In the genomic region with DNA sequence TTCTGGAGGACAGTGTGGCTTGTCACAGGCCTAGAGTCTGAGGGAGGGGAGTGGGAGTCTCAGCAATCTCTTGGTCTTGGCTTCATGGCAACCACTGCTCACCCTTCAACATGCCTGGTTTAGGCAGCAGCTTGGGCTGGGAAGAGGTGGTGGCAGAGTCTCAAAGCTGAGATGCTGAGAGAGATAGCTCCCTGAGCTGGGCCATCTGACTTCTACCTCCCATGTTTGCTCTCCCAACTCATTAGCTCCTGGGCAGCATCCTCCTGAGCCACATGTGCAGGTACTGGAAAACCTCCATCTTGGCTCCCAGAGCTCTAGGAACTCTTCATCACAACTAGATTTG, we compare ENCODE assay signal across 13 cellular contexts.
A peak's percentile ranks its signal among the peaks of the same experiment; 100 is the strongest.
DNase-seq lines count a peak whose midpoint lies in the region; ATAC-seq and TF ChIP-seq lines count a peak whose summit lies in the region.
"Had no signal": no experiment of that assay in that cellular context is flagged by ENCODE, and none has a peak within 500 bp of the region (broad histone marks: within the 10 kb centered on the region; RNA-seq: fewer than 3 reads in every experiment).

No MANE protein-coding gene starts in this region.

- no peaks in the 10 kb centered on the region for H3K27me3 Mint-ChIP-seq in central memory CD8-positive, alpha-beta T cell
- H3K27me3 Mint-ChIP-seq in nephron progenitor cell (ENCODE audit: low read depth, poor library complexity) = peaks cover 3% of the 10 kb centered on the region

- H3K27ac ChIP-seq in 22Rv1 (peak overlapping the region; percentile 33), KOPT-K1 (ENCODE audit: low read depth, low read length, poor library complexity, severe bottlenecking) (peak overlapping the region; percentile 77)
- H3K27ac ChIP-seq: BLaER1 treated with 17β-estradiol and CSF1 and Interleukin-3, amounts not matched to agents 10 nM and 100 nM had no signal

- H3K4me3 Mint-ChIP-seq in central memory CD8-positive, alpha-beta T cell = peak overlapping the region; percentile 46
- no peak overlapping the region for H3K4me3 Mint-ChIP-seq in nephron progenitor cell

- H3K36me3 Mint-ChIP-seq in central memory CD8-positive, alpha-beta T cell (ENCODE audit: insufficient read depth) = peaks cover 61% of the 10 kb centered on the region
- peaks cover 13% of the 10 kb centered on the region for H3K36me3 Mint-ChIP-seq in nephron progenitor cell (ENCODE audit: low read depth)

- peak overlapping the region; percentile 88 for H3K27ac Mint-ChIP-seq in central memory CD8-positive, alpha-beta T cell (ENCODE audit: low read depth)
- peak overlapping the region; percentile 90 for H3K27ac Mint-ChIP-seq in nephron progenitor cell

- TF ChIP-seq CTCF in 22Rv1 (IDR thresholded peaks at IDR 0.05) (no peak), nephron progenitor cell (IDR thresholded peaks at IDR 0.05) (no peak)

- no peaks in the 10 kb centered on the region for H3K9me3 Mint-ChIP-seq in central memory CD8-positive, alpha-beta T cell
- H3K9me3 Mint-ChIP-seq in nephron progenitor cell = no peaks in the 10 kb centered on the region

- no peak for ATAC-seq in central memory CD8-positive, alpha-beta T cell (replicated peaks; ENCODE audit: extremely low read depth, poor library complexity, severe bottlenecking)
- ATAC-seq in GM19328 (IDR thresholded peaks at IDR 0.05; ENCODE audit: unreplicated experiment) = no peak

- peaks cover 54% of the 10 kb centered on the region for H3K36me3 ChIP-seq in KOPT-K1 (ENCODE audit: insufficient read depth, low read length)
- H3K36me3 ChIP-seq: ovary had no signal

- H3K9me3 ChIP-seq in KOPT-K1 (ENCODE audit: insufficient read depth, low read length, poor library complexity, severe bottlenecking) = no peaks in the 10 kb centered on the region
- H3K9me3 ChIP-seq: BLaER1 treated with 17β-estradiol and CSF1 and Interleukin-3, amounts not matched to agents 10 nM and 100 nM; ovary had no signal

- no peak for DNase-seq in central memory CD8-positive, alpha-beta T cell (ENCODE audit: low spot score in 2 of 2)
- no peak for DNase-seq in nephron progenitor cell
- DNase-seq in NCI-H524 treated with DMSO at 0.1 percent for 48 hours (lab: John Stamatoyannopoulos, UW) = no peak
- DNase-seq in NCI-H2227 treated with DMSO at 0.1 percent for 48 hours (lab: John Stamatoyannopoulos, UW) = no peak
- no peak for DNase-seq in LoVo (ENCODE audit: low spot score)
- DNase-seq: EL, NCI-H2029 treated with DMSO at 0.1 percent for 48 hours, Right ventricle myocardium superior had no signal

- peaks cover 51% of the 10 kb centered on the region for H3K4me1 Mint-ChIP-seq in central memory CD8-positive, alpha-beta T cell
- peaks cover 31% of the 10 kb centered on the region for H3K4me1 Mint-ChIP-seq in nephron progenitor cell
